ENCODE assay signal across 24 cellular contexts in the genomic region with DNA sequence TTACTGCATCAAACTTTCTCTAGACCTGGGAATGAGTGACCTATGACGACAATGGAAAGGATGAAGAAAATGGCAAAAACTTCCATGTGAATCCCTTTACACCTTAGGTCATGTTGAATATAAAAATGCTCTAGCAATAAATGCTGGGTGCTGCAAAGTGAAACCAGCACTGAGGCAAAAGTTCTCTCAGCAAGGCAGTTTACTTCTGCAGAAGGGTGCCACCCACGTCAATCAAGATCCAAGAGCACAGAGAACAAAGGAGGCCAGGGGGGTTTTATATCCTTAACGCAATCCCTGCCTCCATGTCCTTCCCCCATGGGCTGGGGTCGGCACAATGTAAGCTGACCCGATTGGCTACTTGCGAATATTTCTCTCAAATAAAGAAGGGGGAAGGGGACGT. TPM values are rescaled to one million over a fixed set of nuclear protein-coding genes. Genes with fewer than 3 reads are reported as not detected.
DNase-seq lines count a peak whose midpoint lies in the region; ATAC-seq, FAIRE-seq and TF ChIP-seq lines count a peak whose summit lies in the region.
"Had no signal": no experiment of that assay in that cellular context is flagged by ENCODE, and none has a peak within 500 bp of the region (broad histone marks: within the 10 kb centered on the region; RNA-seq: fewer than 3 reads in every experiment).

No MANE protein-coding gene starts in this region.

- CTCF ChIA-PET in GM12878 (lab: Yijun Ruan, JAX) = interaction anchor here (1.3 kb wide), 1 partner anchor 172 kb away, joined by 4 read pairs; no protein-coding TSS in a partner anchor

- no peaks in the 10 kb centered on the region for H3K27me3 Mint-ChIP-seq in activated T-cell treated with anti-CD3 and anti-CD28 coated beads, Interleukin-2, amount 50 U/mL, for 4 hours (ENCODE audit: low read depth)
- no peaks in the 10 kb centered on the region for H3K27me3 Mint-ChIP-seq in activated T-cell treated with anti-CD3 and anti-CD28 coated beads, Interleukin-2, amount 50 U/mL, for 72 hours (ENCODE audit: low read depth)
- H3K27me3 Mint-ChIP-seq in endothelial cell (ENCODE audit: unreplicated experiment) = peaks cover 1% of the 10 kb centered on the region

- H3K4me1 ChIP-seq in GM12878 (ENCODE audit: control insufficient read depth, insufficient read depth, low read length) = no peaks in the 10 kb centered on the region
- H3K4me1 ChIP-seq in stomach = no peaks in the 10 kb centered on the region
- H3K4me1 ChIP-seq: A549, BE2C, HAP-1 had no signal

- in situ Hi-C loops in GM12878 (cut with MboI) = no loop called here

- H3K27ac ChIP-seq in GM12878 (ENCODE audit: control insufficient read depth, insufficient read depth) = no peak overlapping the region
- H3K27ac ChIP-seq in stomach = no peak overlapping the region
- H3K27ac ChIP-seq: A549 had no signal

- no peaks in the 10 kb centered on the region for H4K20me1 ChIP-seq in GM12878 (ENCODE audit: control insufficient read depth, insufficient read depth)

- ATAC-seq in activated T-cell treated with anti-CD3 and anti-CD28 coated beads, Interleukin-2, amount 50 U/mL, for 4 hours = no peak
- ATAC-seq in activated T-cell treated with anti-CD3 and anti-CD28 coated beads, Interleukin-2, amount 50 U/mL, for 72 hours (replicated peaks in 1 of 2) = no peak
- ATAC-seq in GM12878 (no peak), HG02884 (IDR thresholded peaks at IDR 0.05; ENCODE audit: unreplicated experiment) (no peak)
- ATAC-seq: A549 had no signal

- no peak for TF ChIP-seq POLR2A in GM12878 (IDR thresholded peaks at IDR 0.05; ENCODE audit: low read depth, low read length)
- no peak for TF ChIP-seq POLR2A in stomach (IDR thresholded peaks at IDR 0.05)

- H3K4me3 Mint-ChIP-seq in activated T-cell treated with anti-CD3 and anti-CD28 coated beads, Interleukin-2, amount 50 U/mL, for 4 hours = peak overlapping the region; percentile 7
- no peak overlapping the region for H3K4me3 Mint-ChIP-seq in activated T-cell treated with anti-CD3 and anti-CD28 coated beads, Interleukin-2, amount 50 U/mL, for 72 hours
- H3K4me3 Mint-ChIP-seq in endothelial cell (ENCODE audit: unreplicated experiment) = no peak overlapping the region
- H3K4me3 Mint-ChIP-seq: CD4-positive, alpha-beta memory T cell had no signal

- no peak for FAIRE-seq in GM12878 (lab: Jason Lieb, UNC)
- FAIRE-seq: A549, GM12892, H54 had no signal

- H3K4me2 ChIP-seq in GM12878 (ENCODE audit: control insufficient read depth, insufficient read depth) = no peak overlapping the region
- H3K4me2 ChIP-seq: A549 had no signal

- H3K27me3 ChIP-seq in GM12878 (replicated peaks in 1 of 2; ENCODE audit: control insufficient read depth in 2 of 2, insufficient read depth in 2 of 2, low read length in 1 of 2) (no peaks in the 10 kb centered on the region), stomach (no peaks in the 10 kb centered on the region)

- TF ChIP-seq RAD21 in GM12878 (IDR thresholded peaks at IDR 0.05; ENCODE audit: insufficient read depth, low read depth, low read length) = no peak

- H3K9me3 ChIP-seq in GM12878 (replicated peaks; ENCODE audit: control insufficient read depth, insufficient read depth, low read length) = no peaks in the 10 kb centered on the region; the same call in 2 of the 3 replicates
- peaks cover 26 to 83% (median 70%) of the 10 kb centered on the region in 4 donors for H3K9me3 ChIP-seq in stomach
- H3K9me3 ChIP-seq: BE2C, HAP-1 had no signal

- WGBS in GM12878 (ENCODE audit: insufficient coverage, insufficient replicate concordance, low lambda C conversion rate, missing lambda C conversion rate) = 57% methylated on average over 7 of the region's 7 CpGs
- WGBS in stomach, 5 donors = 73 to 88% (median 81%) methylated on average over 7 of the region's 7 CpGs

- no TSS peak for BruUV-seq in GM12878 (replicated peaks; lab: Mats Ljungman, UMichigan)

- H2AFZ ChIP-seq in GM12878 (ENCODE audit: control insufficient read depth, low read depth, low read length) = no peak overlapping the region

- POLR2A ChIA-PET in GM12878 (lab: Charles Lee) = no interaction called here

- H3K36me3 ChIP-seq in GM12878 (ENCODE audit: control insufficient read depth in 2 of 2, insufficient read depth in 2 of 2, low read length in 1 of 2) (no peaks in the 10 kb centered on the region), stomach (peaks cover 0 to 23% (median 7%) of the 10 kb centered on the region in 4 donors)
- H3K36me3 ChIP-seq: BE2C, HAP-1 had no signal

- H3K79me2 ChIP-seq in GM12878 (ENCODE audit: control insufficient read depth, insufficient read depth, low read length) = no peaks in the 10 kb centered on the region

- no peak overlapping the region for H3K27ac Mint-ChIP-seq in activated T-cell treated with anti-CD3 and anti-CD28 coated beads, Interleukin-2, amount 50 U/mL, for 72 hours
- H3K27ac Mint-ChIP-seq in endothelial cell (ENCODE audit: unreplicated experiment) = no peak overlapping the region
- H3K27ac Mint-ChIP-seq: CD4-positive, alpha-beta memory T cell had no signal

- intact Hi-C loops in GM12878 (cut with micrococcal nuclease; ENCODE audit: unreplicated experiment) = no loop called here
- intact Hi-C loops in stomach (cut with DNase I; ENCODE audit: low total_unique reads) = no loop called here

- no peak for TF ChIP-seq CTCF in GM12878 (IDR thresholded peaks at IDR 0.05 in 2 of 3, conservative IDR thresholded peaks at IDR 0.05 in 1 of 3; ENCODE audit: control insufficient read depth in 2 of 3, extremely low read depth in 1 of 3, insufficient read depth in 1 of 3, low read depth in 3 of 3, low read length in 3 of 3)
- TF ChIP-seq CTCF in stomach (IDR thresholded peaks at IDR 0.05) = no peak
- no peak for TF ChIP-seq CTCF in endothelial cell (IDR thresholded peaks at IDR 0.05; ENCODE audit: unreplicated experiment)

- H3K9ac ChIP-seq in GM12878 (ENCODE audit: control insufficient read depth, insufficient read depth, low read length) = no peak overlapping the region

- peaks cover 37% of the 10 kb centered on the region for H3K9me3 Mint-ChIP-seq in activated T-cell treated with anti-CD3 and anti-CD28 coated beads, Interleukin-2, amount 50 U/mL, for 4 hours
- H3K9me3 Mint-ChIP-seq in activated T-cell treated with anti-CD3 and anti-CD28 coated beads, Interleukin-2, amount 50 U/mL, for 72 hours = peaks cover 21 to 33% of the 10 kb centered on the region in 2 donors
- peaks cover 24% of the 10 kb centered on the region for H3K9me3 Mint-ChIP-seq in endothelial cell (ENCODE audit: unreplicated experiment)

- H3K4me3 ChIP-seq in GM12878 = no peak overlapping the region
- H3K4me3 ChIP-seq in stomach = no peak overlapping the region
- H3K4me3 ChIP-seq: A549, HAP-1 had no signal

- DNase-seq in activated T-cell treated with anti-CD3 and anti-CD28 coated beads, Interleukin-2, amount 50 U/mL, for 4 hours = no peak
- DNase-seq in activated T-cell treated with anti-CD3 and anti-CD28 coated beads, Interleukin-2, amount 50 U/mL, for 72 hours = no peak
- no peak for DNase-seq in GM12878 (ENCODE audit: low read depth, low spot score)
- DNase-seq in stomach = peak; percentile 10
- DNase-seq in endothelial cell (ENCODE audit: low spot score) = no peak
- DNase-seq: 8988T; ACHN; AML-193; BE2C; C1 segment of cervical spinal cord; Calu3; CD4-positive, alpha-beta memory T cell; COR-L47; DMS53; DMS79 treated with DMSO at 0.1 percent for 48 hours; GF-D8; GOT3 had no signal

- peaks cover 8% of the 10 kb centered on the region for H3K36me3 Mint-ChIP-seq in activated T-cell treated with anti-CD3 and anti-CD28 coated beads, Interleukin-2, amount 50 U/mL, for 4 hours (ENCODE audit: insufficient read depth)
- peaks cover 20 to 26% of the 10 kb centered on the region in 2 donors for H3K36me3 Mint-ChIP-seq in activated T-cell treated with anti-CD3 and anti-CD28 coated beads, Interleukin-2, amount 50 U/mL, for 72 hours (ENCODE audit: insufficient read depth in 2 of 2)
- peaks cover 23% of the 10 kb centered on the region for H3K36me3 Mint-ChIP-seq in endothelial cell (ENCODE audit: low read depth, unreplicated experiment)

- RAD21 ChIA-PET in GM12878 (lab: Charles Lee; ENCODE audit: unreplicated experiment) = no interaction called here

- TF ChIP-seq EP300 in GM12878 (IDR thresholded peaks at IDR 0.05; ENCODE audit: borderline replicate concordance in 1 of 2, control insufficient read depth in 1 of 2, low read depth in 2 of 2, low read length in 2 of 2) (no peak), stomach (IDR thresholded peaks at IDR 0.05) (no peak)

- no peaks in the 10 kb centered on the region for H3K4me1 Mint-ChIP-seq in activated T-cell treated with anti-CD3 and anti-CD28 coated beads, Interleukin-2, amount 50 U/mL, for 4 hours (ENCODE audit: low read depth)
- H3K4me1 Mint-ChIP-seq in activated T-cell treated with anti-CD3 and anti-CD28 coated beads, Interleukin-2, amount 50 U/mL, for 72 hours (ENCODE audit: low read depth) = no peaks in the 10 kb centered on the region
- no peaks in the 10 kb centered on the region for H3K4me1 Mint-ChIP-seq in endothelial cell (ENCODE audit: unreplicated experiment)
- H3K4me1 Mint-ChIP-seq: CD4-positive, alpha-beta memory T cell had no signal

- SMC1A ChIA-PET in GM12878 (lab: Charles Lee; ENCODE audit: uncharacterized antibody, unreplicated experiment) = no interaction called here

RNA-seq across cellular contexts. Expression of a gene that starts 38.7 kb away (rescaled TPM):
- 10 to 100 TPM in 1 of 3 donors, 1 to 10 TPM in 2; 7.1 to 13.9 (median 7.7) TPM for total RNA-seq in activated T-cell treated with anti-CD3 and anti-CD28 coated beads, Interleukin-2, amount 50 U/mL, for 4 hours
- 10 to 100 TPM; 17.3 to 27.5 TPM for total RNA-seq in activated T-cell treated with anti-CD3 and anti-CD28 coated beads, Interleukin-2, amount 50 U/mL, for 72 hours
- total RNA-seq in GM12878 (2013; cell fraction: nucleolus; rRNA removed) = 88.3 and 111 TPM in 2 replicates
- 6.6 and 6.8 TPM in 2 replicates for total RNA-seq in GM12878 (2014; rRNA removed)
- total RNA-seq in GM12878 (2014; rRNA removed; fragmentation: Illumina TruSeq; extraction: Trizol) = 5.3 and 6.6 TPM in 2 replicates
- 5.7 and 6.8 TPM in 2 replicates for total RNA-seq in GM12878 (2021)
- polyA plus RNA-seq in GM12878 (2011; ENCODE audit: low read depth) = 4.8 TPM
- 12.1 and 14.1 TPM in 2 replicates for polyA plus RNA-seq in GM12878 (2011; rRNA removed)
- 8.6 and 11.0 TPM in 2 replicates for polyA plus RNA-seq in GM12878 (2011; cell fraction: cytosol; rRNA removed)
- 35.2 and 35.5 TPM in 2 replicates for polyA plus RNA-seq in GM12878 (2011; cell fraction: nucleus; rRNA removed)
- 4.5 and 5.0 TPM in 2 replicates for polyA plus RNA-seq in GM12878 (2012)
- polyA plus RNA-seq in GM12878 (2014; fragmentation: Illumina TruSeq; extraction: Trizol) = 6.1 and 6.4 TPM in 2 replicates
- 1 to 10 TPM; 2.3 to 2.9 TPM for polyA plus RNA-seq in GM12878 (2014; fragmentation: Nextera tagmentation; extraction: Ambion mirVana)
- polyA plus RNA-seq in GM12878 (2014; rRNA removed) = 7.9 and 8.9 TPM in 2 replicates
- 1 to 10 TPM; 4.3 to 4.5 TPM for polyA plus RNA-seq in GM12878 (2016; fragmentation: Nextera tagmentation; extraction: Ambion mirVana)
- polyA minus RNA-seq in GM12878 (2011; rRNA and poly(A)+ RNA removed) = 14.6 and 18.2 TPM in 2 replicates
- 2.1 and 6.1 TPM in 2 replicates for polyA minus RNA-seq in GM12878 (2011; cell fraction: cytosol; rRNA and poly(A)+ RNA removed)
- polyA minus RNA-seq in GM12878 (2011; cell fraction: nucleus; rRNA and poly(A)+ RNA removed) = 11.1 and 16.7 TPM in 2 replicates
- 10 to 100 TPM in 2 of 5 donors, 1 to 10 TPM in 3; 3.8 to 25.9 (median 5.8) TPM for total RNA-seq in stomach
- 1 to 10 TPM; 4.1 to 5.7 (median 4.7) TPM for polyA plus RNA-seq in stomach
- 17.5 TPM for total RNA-seq in endothelial cell (ENCODE audit: unreplicated experiment)

RNA-seq across cellular contexts. Expression of a gene that starts 49.8 kb away (rescaled TPM):
- total RNA-seq in activated T-cell treated with anti-CD3 and anti-CD28 coated beads, Interleukin-2, amount 50 U/mL, for 4 hours = 1 to 10 TPM in 2 of 3 donors, under 1 TPM in 1; 0.87 to 1.6 (median 1.4) TPM
- total RNA-seq in activated T-cell treated with anti-CD3 and anti-CD28 coated beads, Interleukin-2, amount 50 U/mL, for 72 hours = 1 to 10 TPM in 1 of 2 donors, under 1 TPM in 1; 0.72 to 3.1 TPM
- total RNA-seq in GM12878 (2013; cell fraction: nucleolus; rRNA removed) = 20.1 and 23.2 TPM in 2 replicates
- total RNA-seq in GM12878 (2014; rRNA removed) = 5.0 and 6.3 TPM in 2 replicates
- total RNA-seq in GM12878 (2014; rRNA removed; fragmentation: Illumina TruSeq; extraction: Trizol) = 2.5 and 2.8 TPM in 2 replicates
- total RNA-seq in GM12878 (2021) = 8.6 and 8.9 TPM in 2 replicates
- polyA plus RNA-seq in GM12878 (2011; ENCODE audit: low read depth) = 0.76 TPM
- polyA plus RNA-seq in GM12878 (2011; rRNA removed) = 0.03 and 0.15 TPM in 2 replicates
- polyA plus RNA-seq in GM12878 (2011; cell fraction: cytosol; rRNA removed) = 0.08 and 0.30 TPM in 2 replicates
- polyA plus RNA-seq in GM12878 (2011; cell fraction: nucleus; rRNA removed) = 0.48 and 0.66 TPM in 2 replicates
- polyA plus RNA-seq in GM12878 (2012) = 1.1 and 1.9 TPM in 2 replicates
- polyA plus RNA-seq in GM12878 (2014; fragmentation: Illumina TruSeq; extraction: Trizol) = 5.3 and 7.4 TPM in 2 replicates
- polyA plus RNA-seq in GM12878 (2014; fragmentation: Nextera tagmentation; extraction: Ambion mirVana) = 1 to 10 TPM; 1.6 to 2.6 TPM
- 7.8 and 12.7 TPM in 2 replicates for polyA plus RNA-seq in GM12878 (2014; rRNA removed)
- 1 to 10 TPM; 3.7 to 5.5 TPM for polyA plus RNA-seq in GM12878 (2016; fragmentation: Nextera tagmentation; extraction: Ambion mirVana)
- 0.62 and 1.1 TPM in 2 replicates for polyA minus RNA-seq in GM12878 (2011; rRNA and poly(A)+ RNA removed)
- polyA minus RNA-seq in GM12878 (2011; cell fraction: cytosol; rRNA and poly(A)+ RNA removed) = not detected in 2 replicates
- polyA minus RNA-seq in GM12878 (2011; cell fraction: nucleus; rRNA and poly(A)+ RNA removed) = 0.24 and 0.48 TPM in 2 replicates
- total RNA-seq in stomach = 1 to 10 TPM in 4 of 5 donors, not detected in 1; 1.5 to 9.6 (median 4.1) TPM
- 1 to 10 TPM in 1 of 3 donors, under 1 TPM in 2; 0.28 to 1.7 (median 1.00) TPM for polyA plus RNA-seq in stomach
- 1.2 TPM for total RNA-seq in endothelial cell (ENCODE audit: unreplicated experiment)
- total RNA-seq: Calu3, G401 had no signal

RNA-seq across cellular contexts. Expression of a gene that starts 54.0 kb away (rescaled TPM):
- not detected for total RNA-seq in activated T-cell treated with anti-CD3 and anti-CD28 coated beads, Interleukin-2, amount 50 U/mL, for 4 hours
- not detected for total RNA-seq in activated T-cell treated with anti-CD3 and anti-CD28 coated beads, Interleukin-2, amount 50 U/mL, for 72 hours
- not detected in 2 replicates for total RNA-seq in GM12878 (2013; cell fraction: nucleolus; rRNA removed)
- total RNA-seq in GM12878 (2014; rRNA removed) (0.05 TPM in 1 of 2 replicates, not detected in the other), GM12878 (2014; rRNA removed; fragmentation: Illumina TruSeq; extraction: Trizol) (not detected in 2 replicates), GM12878 (2021) (not detected in 2 replicates), stomach (under 1 TPM in 1 of 5 donors, not detected in 4; 0.55 TPM), endothelial cell (ENCODE audit: unreplicated experiment) (not detected)
- polyA plus RNA-seq in GM12878 (2011; ENCODE audit: low read depth) = not detected
- polyA plus RNA-seq in GM12878 (2011; rRNA removed) (0.10 TPM in 1 of 2 replicates, not detected in the other), GM12878 (2014; fragmentation: Illumina TruSeq; extraction: Trizol) (0.04 TPM in 1 of 2 replicates, not detected in the other), GM12878 (2014; fragmentation: Nextera tagmentation; extraction: Ambion mirVana) (under 1 TPM; 0.04 to 0.05 TPM), GM12878 (2014; rRNA removed) (not detected in 2 replicates), GM12878 (2016; fragmentation: Nextera tagmentation; extraction: Ambion mirVana) (under 1 TPM in 1 of 2 experiments, not detected in 1; 0.10 TPM), stomach (not detected)
- polyA plus RNA-seq in GM12878 (2011; cell fraction: cytosol; rRNA removed) = 0.03 TPM in 2 replicates
- not detected in 2 replicates for polyA plus RNA-seq in GM12878 (2011; cell fraction: nucleus; rRNA removed)
- 0.06 and 0.07 TPM in 2 replicates for polyA plus RNA-seq in GM12878 (2012)
- polyA minus RNA-seq in GM12878 (2011; rRNA and poly(A)+ RNA removed) = not detected in 2 replicates
- not detected in 2 replicates for polyA minus RNA-seq in GM12878 (2011; cell fraction: cytosol; rRNA and poly(A)+ RNA removed)
- polyA minus RNA-seq in GM12878 (2011; cell fraction: nucleus; rRNA and poly(A)+ RNA removed) = not detected in 2 replicates
- total RNA-seq: Calu3; CD4-positive, alpha-beta memory T cell; Daoy; G401 had no signal
- polyA plus RNA-seq: A549; CD4-positive, alpha-beta memory T cell had no signal
